In the genomic region with DNA sequence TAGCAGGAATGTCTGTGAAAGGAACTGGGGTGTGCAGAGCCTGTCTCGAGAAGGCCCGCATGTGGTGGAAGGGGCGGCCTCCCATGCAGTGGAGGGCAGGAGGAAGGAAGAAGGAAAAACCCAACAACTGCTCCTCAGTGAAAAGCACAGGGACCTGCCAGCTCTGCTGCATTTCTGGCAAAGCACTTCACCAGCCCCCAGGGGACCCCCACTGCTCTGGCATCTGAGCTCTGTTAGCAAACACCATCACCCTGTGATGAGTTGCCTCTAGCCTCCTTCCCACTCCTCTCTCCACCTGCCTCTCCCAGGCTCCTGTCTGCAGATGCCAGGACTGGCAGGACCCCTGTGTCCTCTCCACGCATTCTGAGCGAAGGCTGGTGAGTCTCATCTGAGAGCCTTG, we compare ENCODE assay signal across 16 cellular contexts.
"Had no signal": no experiment of that assay in that cellular context is flagged by ENCODE, and none has a peak within 500 bp of the region (broad histone marks: within the 10 kb centered on the region; RNA-seq: fewer than 3 reads in every experiment).

No MANE protein-coding gene starts in this region.

- H3K27ac ChIP-seq: psoas muscle, right lobe of liver, tibial artery, uterus had no signal

- H3K27me3 ChIP-seq: right lobe of liver, tibial artery, uterus had no signal

- H3K9me3 ChIP-seq: psoas muscle, right lobe of liver, tibial artery, uterus had no signal

- H3K27ac Mint-ChIP-seq: activated CD8-positive, alpha-beta memory T cell treated with anti-CD3 and anti-CD28 coated beads, Interleukin-2, amount 10 ng/mL, durations not matched to agents 7 days and 5 days; activated naive CD8-positive, alpha-beta T cell; brain; mesothelial cell of epicardium; stimulated activated memory B cell treated with anti-CD40 and anti-IgM and Interleukin-4, amounts not matched to agents 10 μg/mL and 1 μg/mL and 100 μg/mL, for 72 hours had no signal

- H3K4me3 ChIP-seq: psoas muscle, right lobe of liver, tibial artery, uterus had no signal

- DNase-seq: activated CD4-positive, alpha-beta T cell treated with anti-CD3 and anti-CD28 coated beads for 1 hour; activated CD4-positive, alpha-beta T cell treated with anti-CD3 and anti-CD28 coated beads, Interleukin-2, amount 50 U/mL, for 4 hours; activated CD8-positive, alpha-beta memory T cell treated with anti-CD3 and anti-CD28 coated beads, Interleukin-2, amount 10 ng/mL, durations not matched to agents 7 days and 5 days; activated gamma-delta T cell treated with Interleukin-2 at 50 U/mL for 16 hours; activated T-cell treated with anti-CD3 and anti-CD28 coated beads, Interleukin-2, amount 50 U/mL, for 48 hours; cortex of kidney; effector CD4-positive, alpha-beta T cell; foreskin fibroblast; psoas muscle had no signal

- H3K4me1 ChIP-seq: psoas muscle, right lobe of liver, tibial artery, uterus had no signal

- H3K4me1 Mint-ChIP-seq: activated CD8-positive, alpha-beta memory T cell treated with anti-CD3 and anti-CD28 coated beads, Interleukin-2, amount 10 ng/mL, durations not matched to agents 7 days and 5 days; stimulated activated memory B cell treated with anti-CD40 and anti-IgM and Interleukin-4, amounts not matched to agents 10 μg/mL and 1 μg/mL and 100 μg/mL, for 72 hours had no signal

- H3K36me3 Mint-ChIP-seq: activated CD8-positive, alpha-beta memory T cell treated with anti-CD3 and anti-CD28 coated beads, Interleukin-2, amount 10 ng/mL, durations not matched to agents 7 days and 5 days; activated naive CD8-positive, alpha-beta T cell; brain; mesothelial cell of epicardium; stimulated activated memory B cell treated with anti-CD40 and anti-IgM and Interleukin-4, amounts not matched to agents 10 μg/mL and 1 μg/mL and 100 μg/mL, for 72 hours had no signal

- H3K9me3 Mint-ChIP-seq: brain; mesothelial cell of epicardium; stimulated activated memory B cell treated with anti-CD40 and anti-IgM and Interleukin-4, amounts not matched to agents 10 μg/mL and 1 μg/mL and 100 μg/mL, for 72 hours had no signal

- H3K4me3 Mint-ChIP-seq: activated CD8-positive, alpha-beta memory T cell treated with anti-CD3 and anti-CD28 coated beads, Interleukin-2, amount 10 ng/mL, durations not matched to agents 7 days and 5 days; activated naive CD8-positive, alpha-beta T cell; brain; mesothelial cell of epicardium; stimulated activated memory B cell treated with anti-CD40 and anti-IgM and Interleukin-4, amounts not matched to agents 10 μg/mL and 1 μg/mL and 100 μg/mL, for 72 hours had no signal

- H3K27me3 Mint-ChIP-seq: activated naive CD8-positive, alpha-beta T cell; stimulated activated memory B cell treated with anti-CD40 and anti-IgM and Interleukin-4, amounts not matched to agents 10 μg/mL and 1 μg/mL and 100 μg/mL, for 72 hours had no signal

- H3K36me3 ChIP-seq: right lobe of liver, tibial artery, uterus had no signal

- ATAC-seq: activated CD8-positive, alpha-beta memory T cell treated with anti-CD3 and anti-CD28 coated beads, Interleukin-2, amount 10 ng/mL, durations not matched to agents 7 days and 5 days; psoas muscle; right lobe of liver; stimulated activated memory B cell treated with anti-CD40 and anti-IgM and Interleukin-4, amounts not matched to agents 10 μg/mL and 1 μg/mL and 100 μg/mL, for 72 hours had no signal
